In genomic region chr17:42541041-42541833, GRCh38 we compare ENCODE assay signal across 12 cellular contexts. TPM values are rescaled to one million over a fixed set of nuclear protein-coding genes. Genes with fewer than 3 reads are reported as not detected.
DNase-seq lines count a peak whose midpoint lies in the region; ATAC-seq, FAIRE-seq and TF ChIP-seq lines count a peak whose summit lies in the region.
"Had no signal": no experiment of that assay in that cellular context is flagged by ENCODE, and none has a peak within 500 bp of the region (broad histone marks: within the 10 kb centered on the region; RNA-seq: fewer than 3 reads in every experiment).

No MANE protein-coding gene starts in this region.

- H3K4me3 ChIP-seq in bronchial epithelial cell (ENCODE audit: low read depth, low read length): no peak overlapping the region
- H3K4me3 ChIP-seq in mucosa of rectum (ENCODE audit: low read length in 2 of 2): peak overlapping the region in 1 of 2 donors; percentile 23
- H3K4me3 ChIP-seq: gastroesophageal sphincter, SJCRH30 had no signal

- FAIRE-seq in bronchial epithelial cell (lab: Jason Lieb, UNC): no peak
- FAIRE-seq: A204.1 had no signal

- peak overlapping the region; percentile 52 to 54 for H3K9ac ChIP-seq in mucosa of rectum (ENCODE audit: low read depth in 1 of 2, low read length in 2 of 2)

- H3K27ac ChIP-seq in mucosa of rectum (ENCODE audit: low read depth in 2 of 2, low read length in 2 of 2): peak overlapping the region; percentile 80 to 90
- H3K27ac ChIP-seq: gastroesophageal sphincter, SJCRH30 had no signal

- H3K4me1 ChIP-seq in mucosa of rectum (ENCODE audit: control insufficient read depth in 2 of 2, insufficient read depth in 2 of 2, low read length in 2 of 2): peaks cover 13 to 22% of the 10 kb centered on the region in 2 donors

- DNase-seq in NCI-H2029 (lab: John Stamatoyannopoulos, UW): peak; percentile 24
- DNase-seq in NCI-H2029 treated with DMSO at 0.1 percent for 48 hours (lab: John Stamatoyannopoulos, UW): no peak
- DNase-seq in NCI-H69 (lab: John Stamatoyannopoulos, UW): peak; percentile 18
- DNase-seq in bronchial epithelial cell (ENCODE audit: low read depth): peak; percentile 71
- no peak for DNase-seq in NCI-H446 treated with DMSO at 0.1 percent for 48 hours (lab: John Stamatoyannopoulos, UW)
- DNase-seq in DMS114 treated with DMSO at 0.1 percent for 48 hours (lab: John Stamatoyannopoulos, UW; ENCODE audit: unreplicated experiment): no peak
- DNase-seq: NCI-H2081 treated with DMSO at 0.1 percent for 48 hours, SJCRH30 had no signal

- TF ChIP-seq CTCF in bronchial epithelial cell (IDR thresholded peaks at IDR 0.05; ENCODE audit: insufficient read depth, low read length, severe bottlenecking): no peak

- H3K27me3 ChIP-seq in bronchial epithelial cell (ENCODE audit: control insufficient read depth, insufficient read depth, low read length) (no peaks in the 10 kb centered on the region), mucosa of rectum (ENCODE audit: control insufficient read depth in 2 of 2, insufficient read depth in 2 of 2, low read length in 2 of 2) (no peaks in the 10 kb centered on the region)
- H3K27me3 ChIP-seq: gastroesophageal sphincter, SJCRH30 had no signal

- ATAC-seq in GM21528 (IDR thresholded peaks at IDR 0.05; ENCODE audit: low FRiP score, unreplicated experiment): no peak
- ATAC-seq: gastroesophageal sphincter had no signal

- H3K36me3 ChIP-seq in bronchial epithelial cell (ENCODE audit: control insufficient read depth, insufficient read depth, low read length) (peaks cover 14% of the 10 kb centered on the region), mucosa of rectum (ENCODE audit: control insufficient read depth in 2 of 2, insufficient read depth in 2 of 2, low read length in 2 of 2) (peaks cover 23% of the 10 kb centered on the region in 2 donors)

- no peaks in the 10 kb centered on the region for H3K9me3 ChIP-seq in mucosa of rectum (ENCODE audit: control insufficient read depth in 2 of 2, low read length in 2 of 2)
- H3K9me3 ChIP-seq: gastroesophageal sphincter, SJCRH30 had no signal

RNA-seq across cellular contexts. Expression of gene NAGLU, which starts 5.2 kb away (rescaled TPM):
- 8.4 and 14.2 TPM in 2 replicates for total RNA-seq in bronchial epithelial cell

RNA-seq across cellular contexts. Expression of gene HSD17B1, which starts 11.5 kb away (rescaled TPM):
- 7.4 and 22.8 TPM in 2 replicates for total RNA-seq in bronchial epithelial cell

RNA-seq across cellular contexts. Expression of gene COASY, which starts 20.7 kb away (rescaled TPM):
- 9.0 and 18.4 TPM in 2 replicates for total RNA-seq in bronchial epithelial cell

RNA-seq across cellular contexts. Expression of gene MLX, which starts 25.7 kb away (rescaled TPM):
- 28.3 and 33.2 TPM in 2 replicates for total RNA-seq in bronchial epithelial cell

RNA-seq across cellular contexts. Expression of gene PSMC3IP, which starts 36.3 kb away (rescaled TPM):
- 1.3 and 2.0 TPM in 2 replicates for total RNA-seq in bronchial epithelial cell

Comparison
In these comparisons a context has a peak if more than half of its experiments do, and no peak if none do; other contexts are left out.
1. DNase-seq: peak in NCI-H2029 (single experiment), NCI-H69 (single experiment) and bronchial epithelial cell (single experiment); none in NCI-H2029 treated with DMSO at 0.1 percent for 48 hours (single experiment), NCI-H446 treated with DMSO at 0.1 percent for 48 hours (single experiment) and DMS114 treated with DMSO at 0.1 percent for 48 hours (single experiment).